Comparison of ENCODE assay signal across 8 cellular contexts in the genomic region with DNA sequence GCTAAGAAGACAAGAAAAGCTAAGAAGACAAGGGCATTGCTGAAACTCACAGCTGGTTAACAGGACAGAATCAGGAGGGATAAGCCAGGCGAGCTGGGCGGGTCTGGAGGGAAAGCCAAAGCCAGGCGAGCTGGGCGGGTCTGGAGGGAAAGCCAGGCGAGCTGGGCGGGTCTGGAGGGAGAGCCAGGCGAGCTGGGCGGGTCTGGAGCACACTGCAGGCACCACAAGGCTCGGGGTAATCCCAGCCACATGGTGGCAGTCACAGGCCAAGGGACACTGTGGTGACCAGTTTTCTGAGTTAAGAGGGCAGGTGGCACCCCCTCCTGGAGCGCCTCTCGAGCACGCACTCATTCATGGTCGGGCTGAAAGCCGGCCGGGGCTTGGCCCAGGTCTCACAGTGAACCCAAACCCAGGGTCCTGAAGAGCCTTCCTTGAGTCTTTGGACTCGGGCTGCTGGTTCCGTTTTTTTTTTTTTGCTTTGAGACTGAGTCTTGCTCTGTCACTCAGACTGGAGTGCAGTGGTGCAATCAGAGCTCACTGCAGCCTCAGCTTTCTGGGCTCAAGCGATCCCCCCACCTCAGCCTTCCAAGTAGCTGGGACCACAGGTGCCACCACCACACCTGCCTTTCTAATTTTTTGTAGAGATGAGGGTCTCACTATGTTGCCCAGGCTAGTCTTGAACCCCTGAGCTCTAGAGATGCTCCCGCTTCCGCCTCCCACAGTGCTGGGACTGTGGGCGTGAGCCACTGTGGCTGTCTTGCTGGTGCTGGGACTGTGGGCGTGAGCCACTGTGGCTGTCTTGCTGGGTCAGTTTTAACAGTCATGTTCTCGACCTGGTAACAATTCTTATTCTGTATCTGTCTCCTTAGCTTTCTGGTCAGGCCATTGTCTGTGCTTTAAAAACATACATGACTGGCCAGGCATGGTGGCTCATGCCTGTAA. TPM values are rescaled to one million over a fixed set of nuclear protein-coding genes. Genes with fewer than 3 reads are reported as not detected.
DNase-seq lines count a peak whose midpoint lies in the region; ATAC-seq, FAIRE-seq and TF ChIP-seq lines count a peak whose summit lies in the region.

No MANE protein-coding gene starts in this region.

- H3K27me3 ChIP-seq in A673 (replicated peaks; ENCODE audit: insufficient read depth, low read depth, low read length, poor library complexity) (no peaks in the 10 kb centered on the region), small intestine (ENCODE audit: control insufficient read depth in 2 of 2, insufficient read depth in 2 of 2, low read length in 2 of 2) (no peaks in the 10 kb centered on the region)

- H3K27ac ChIP-seq in A673 (ENCODE audit: low read depth, low read length, poor library complexity, severe bottlenecking) (no peak overlapping the region), small intestine (ENCODE audit: low read depth in 1 of 2, low read length in 1 of 2) (no peak overlapping the region)

- H3K4me3 ChIP-seq in A673 (ENCODE audit: low read depth, low read length, poor library complexity, severe bottlenecking) (no peak overlapping the region), small intestine (ENCODE audit: low read depth in 1 of 2, low read length in 2 of 2) (no peak overlapping the region)

- no TSS peak for BruUV-seq in A673 (replicated peaks; lab: Mats Ljungman, UMichigan)

- CTCF ChIA-PET in A673 (lab: Charles Lee) = interaction anchor here (0.6 to 1.2 kb wide), 5 partner anchors 52 to 470 kb away, joined by 3 to 8 read pairs (median 5); no protein-coding TSS in a partner anchor

- DNase-seq in A673 (ENCODE audit: low spot score) (peak; percentile 72), GM04504 (ENCODE audit: low read depth) (peak; percentile 62), NCI-H69 (lab: John Stamatoyannopoulos, UW) (peak; percentile 42), astrocyte of the hippocampus (ENCODE audit: low read depth, low spot score) (peak; percentile 85), iPS DF 19.7 (ENCODE audit: low read depth, low spot score) (peak; percentile 84), small intestine (peak; percentile 92)

- TF ChIP-seq CTCF in A673 (conservative IDR thresholded peaks at IDR 0.05; ENCODE audit: low read depth, low read length) = peak; percentile 45

- no peak for ATAC-seq in HG03342 (IDR thresholded peaks at IDR 0.05; ENCODE audit: unreplicated experiment)
- ATAC-seq in GM19397 (IDR thresholded peaks at IDR 0.05; ENCODE audit: unreplicated experiment) = no peak

- no peak for FAIRE-seq in small intestine (lab: Jason Lieb, UNC)

- POLR2A ChIA-PET in A673 (lab: Charles Lee; ENCODE audit: low non-redundant PET) = no interaction called here

- no peaks in the 10 kb centered on the region for H3K4me1 ChIP-seq in A673 (ENCODE audit: insufficient read depth, low read length, poor library complexity, severe bottlenecking)
- no peaks in the 10 kb centered on the region for H3K4me1 ChIP-seq in small intestine (ENCODE audit: control insufficient read depth in 2 of 2, insufficient read depth in 1 of 2, low read depth in 1 of 2, low read length in 1 of 2)

- intact Hi-C loops in A673 (cut with micrococcal nuclease; ENCODE audit: unreplicated experiment) = no loop called here

- WGBS in small intestine, 3 donors = 40 to 53% (median 45%) methylated on average over 23 of the region's 23 CpGs

- H3K9me3 ChIP-seq in A673 (ENCODE audit: low read depth, low read length, poor library complexity, severe bottlenecking) = no peaks in the 10 kb centered on the region
- no peaks in the 10 kb centered on the region for H3K9me3 ChIP-seq in small intestine (ENCODE audit: control insufficient read depth, low read depth)

- peaks cover 93% of the 10 kb centered on the region for H3K36me3 ChIP-seq in A673 (ENCODE audit: insufficient read depth, low read length, poor library complexity, severe bottlenecking)
- H3K36me3 ChIP-seq in small intestine (ENCODE audit: control insufficient read depth in 2 of 2, insufficient read depth in 2 of 2, low read length in 2 of 2) = peaks cover 38 to 39% of the 10 kb centered on the region in 2 donors

RNA-seq across cellular contexts. Expression of gene HSP90AA1, which starts 40.2 kb away (rescaled TPM):
- total RNA-seq in A673 (2021) = 1,040 and 1,112 TPM in 2 replicates
- polyA plus RNA-seq in small intestine = 100 to 1,000 TPM; 169 to 426 (median 185) TPM

Comparison
In these comparisons a context has a peak if more than half of its experiments do, and no peak if none do; other contexts are left out.
1. DNase-seq: peak in every context shown above with its lines; median percentile 92 in small intestine; 85 in astrocyte of the hippocampus; 84 in iPS DF 19.7; 72 in A673; 62 in GM04504; 42 in NCI-H69.